In the genomic region with DNA sequence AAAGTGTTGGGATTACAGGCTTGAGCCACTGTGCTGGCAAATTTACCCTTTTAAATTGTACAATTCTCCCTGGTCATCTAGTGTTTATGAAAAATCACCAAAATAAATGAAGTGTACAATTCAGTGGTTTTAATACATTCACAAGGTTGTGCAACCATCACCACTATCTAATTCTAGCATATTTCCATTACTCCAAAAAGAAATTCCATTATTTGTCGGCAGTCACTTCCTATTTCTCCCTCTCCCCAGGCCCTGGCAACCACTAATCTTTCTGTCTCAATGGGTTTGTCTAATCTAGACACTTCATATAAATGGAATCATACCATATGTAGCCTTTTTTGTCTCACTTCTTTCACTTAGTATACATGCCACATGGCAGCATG, we compare ENCODE assay signal across 18 cellular contexts. TPM values are rescaled to one million over a fixed set of nuclear protein-coding genes. Genes with fewer than 3 reads are reported as not detected.
DNase-seq lines count a peak whose midpoint lies in the region; ATAC-seq lines count a peak whose summit lies in the region.
"Had no signal": no experiment of that assay in that cellular context is flagged by ENCODE, and none has a peak within 500 bp of the region (broad histone marks: within the 10 kb centered on the region; RNA-seq: fewer than 3 reads in every experiment).

No MANE protein-coding gene starts in this region.

- no peaks in the 10 kb centered on the region for H3K9me3 Mint-ChIP-seq in dendritic cell treated with granulocyte-macrophage colony-stimulating factor and Interleukin-4, amounts not matched to agents 40 ng/mL and 50 ng/mL, for 4 days
- H3K9me3 Mint-ChIP-seq: CD8-positive, alpha-beta T cell had no signal

- peaks cover 79% of the 10 kb centered on the region for H3K4me1 Mint-ChIP-seq in dendritic cell treated with granulocyte-macrophage colony-stimulating factor and Interleukin-4, amounts not matched to agents 40 ng/mL and 50 ng/mL, for 4 days (ENCODE audit: low read depth)
- peaks cover 6% of the 10 kb centered on the region for H3K4me1 Mint-ChIP-seq in T-helper 17 cell

- H3K9me3 ChIP-seq in GM23248 (ENCODE audit: low read depth) (no peaks in the 10 kb centered on the region), T-helper 17 cell (ENCODE audit: control insufficient read depth, low read length, poor library complexity, severe bottlenecking) (no peaks in the 10 kb centered on the region)

- no peaks in the 10 kb centered on the region for H4K20me1 ChIP-seq in GM23248 (ENCODE audit: insufficient read depth)
- H4K20me1 ChIP-seq: BLaER1 had no signal

- peaks cover 19% of the 10 kb centered on the region for H3K36me3 Mint-ChIP-seq in dendritic cell treated with granulocyte-macrophage colony-stimulating factor and Interleukin-4, amounts not matched to agents 40 ng/mL and 50 ng/mL, for 4 days (ENCODE audit: low read depth)
- peaks cover 7% of the 10 kb centered on the region for H3K36me3 Mint-ChIP-seq in T-helper 17 cell (ENCODE audit: low read depth)

- peaks cover 13% of the 10 kb centered on the region for H3K4me1 ChIP-seq in GM23248 (ENCODE audit: insufficient read depth)
- H3K4me1 ChIP-seq: BLaER1 had no signal

- H3K36me3 ChIP-seq in GM23248 (ENCODE audit: low read depth), result no peaks in the 10 kb centered on the region
- H3K36me3 ChIP-seq: MG63 had no signal

- peak overlapping the region; percentile 30 for H3K27ac Mint-ChIP-seq in dendritic cell treated with granulocyte-macrophage colony-stimulating factor and Interleukin-4, amounts not matched to agents 40 ng/mL and 50 ng/mL, for 4 days
- H3K27ac Mint-ChIP-seq in T-helper 17 cell, result no peak overlapping the region
- H3K27ac Mint-ChIP-seq: CD8-positive, alpha-beta T cell; GM23338 had no signal

- intact Hi-C loops in dendritic cell treated with granulocyte-macrophage colony-stimulating factor and Interleukin-4, amounts not matched to agents 40 ng/mL and 50 ng/mL, for 4 days (cut with micrococcal nuclease), result no loop called here

- H3K4me2 ChIP-seq in GM23248 (ENCODE audit: unreplicated experiment), result peak overlapping the region; percentile 3
- H3K4me2 ChIP-seq: BLaER1, GM23338 had no signal

- WGBS in GM23248 (ENCODE audit: low coverage in 1 of 2, low lambda C conversion rate in 2 of 2, missing lambda C conversion rate in 2 of 2), 2 experiments, result 77 to 88% methylated on average over 1 of the region's 1 CpG

- ATAC-seq in T-helper 17 cell, result no peak
- ATAC-seq: CD8-positive, alpha-beta T cell; GM23338 had no signal

- no peak overlapping the region for H2AFZ ChIP-seq in GM23248
- H2AFZ ChIP-seq: GM23338 had no signal

- H3F3A ChIP-seq in GM23248 (ENCODE audit: insufficient read depth), result peaks cover 10% of the 10 kb centered on the region; the same call in 1 of the 2 replicates

- no peak overlapping the region for H3K4me3 ChIP-seq in GM23248
- H3K4me3 ChIP-seq: BLaER1, GM23338, MG63 had no signal

- in situ Hi-C loops in GM23248 (cut with MboI), result no loop called here

- H3K9me2 ChIP-seq in GM23248 (ENCODE audit: insufficient read depth), result no peaks in the 10 kb centered on the region

- H3K79me2 ChIP-seq in GM23248 (ENCODE audit: insufficient read depth), result peaks cover 18% of the 10 kb centered on the region

- no peak overlapping the region for H3K4me3 Mint-ChIP-seq in dendritic cell treated with granulocyte-macrophage colony-stimulating factor and Interleukin-4, amounts not matched to agents 40 ng/mL and 50 ng/mL, for 4 days
- no peak overlapping the region for H3K4me3 Mint-ChIP-seq in T-helper 17 cell
- H3K4me3 Mint-ChIP-seq: CD8-positive, alpha-beta T cell; GM23338 had no signal

- DNase-seq in GM23248, result no peak
- DNase-seq in NCI-H226, result peak; percentile 78
- peak; percentile 34 for DNase-seq in non-pigmented ciliary epithelial cell (ENCODE audit: low read depth)
- no peak for DNase-seq in T-helper 17 cell
- no peak for DNase-seq in NCI-H187 (lab: John Stamatoyannopoulos, UW)
- DNase-seq in RPMI8226, result no peak
- DNase-seq: CD8-positive, alpha-beta T cell; GF-D8; KG1; NCI-H1417; NCI-H2029; NCI-H2171; NCI-H748 treated with DMSO at 0.1 percent for 48 hours had no signal

- no peak overlapping the region for H3K9ac ChIP-seq in GM23248
- H3K9ac ChIP-seq: BLaER1 had no signal

- H3K27me3 Mint-ChIP-seq in dendritic cell treated with granulocyte-macrophage colony-stimulating factor and Interleukin-4, amounts not matched to agents 40 ng/mL and 50 ng/mL, for 4 days, result no peaks in the 10 kb centered on the region
- H3K27me3 Mint-ChIP-seq in T-helper 17 cell, result no peaks in the 10 kb centered on the region

- no peak overlapping the region for H3K27ac ChIP-seq in GM23248
- H3K27ac ChIP-seq: BLaER1, RWPE1 had no signal

- H3K27me3 ChIP-seq in GM23248 (replicated peaks; ENCODE audit: insufficient read depth), result no peaks in the 10 kb centered on the region
- H3K27me3 ChIP-seq: BLaER1, MG63 had no signal

RNA-seq across cellular contexts. Expression of a gene that starts 12.7 kb away (rescaled TPM):
- 16.3 and 20.6 TPM in 2 replicates for total RNA-seq in GM23248 (2014; rRNA removed; shearing (Covaris generic))
- 134 and 145 TPM in 2 replicates for polyA plus RNA-seq in GM23248 (2016; fragmentation: Nextera tagmentation; extraction: Ambion mirVana)
- total RNA-seq in T-helper 17 cell, result 10 to 100 TPM; 27.4 to 39.4 TPM

Comparison
In these comparisons a context has a peak if more than half of its experiments do, and no peak if none do; other contexts are left out.
1. DNase-seq: peak in NCI-H226 (single experiment) and non-pigmented ciliary epithelial cell (single experiment); none in GM23248 (single experiment), T-helper 17 cell (0 of 3), NCI-H187 (0 of 2) and RPMI8226 (single experiment).